In the genomic region with DNA sequence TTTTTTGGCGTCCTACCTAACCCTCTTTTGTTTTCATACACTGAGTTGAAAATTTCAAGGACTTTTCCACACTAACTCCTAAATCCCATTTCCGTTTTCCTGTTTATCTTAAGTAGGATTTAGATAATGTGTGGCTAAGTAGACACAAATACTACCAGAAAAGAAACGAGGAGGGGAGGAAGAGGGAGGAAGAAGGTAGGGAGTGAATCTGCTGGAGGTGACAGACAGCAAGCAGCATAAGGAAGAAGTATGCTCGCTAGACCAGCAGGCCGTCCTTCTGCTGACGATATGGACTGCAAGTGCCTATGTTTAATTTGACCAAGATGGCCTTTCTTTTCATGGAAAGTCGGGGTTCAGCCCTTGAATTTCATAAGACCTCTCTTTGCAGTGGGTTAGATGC, we compare ENCODE assay signal across 16 cellular contexts.
DNase-seq lines count a peak whose midpoint lies in the region; TF ChIP-seq lines count a peak whose summit lies in the region.
"Had no signal": no experiment of that assay in that cellular context is flagged by ENCODE, and none has a peak within 500 bp of the region (broad histone marks: within the 10 kb centered on the region; RNA-seq: fewer than 3 reads in every experiment).

No MANE protein-coding gene starts in this region.

- peak overlapping the region; percentile 20 for H2AFZ ChIP-seq in mammary epithelial cell (ENCODE audit: low read depth, low read length)

- no peak overlapping the region for H3K4me3 ChIP-seq in mammary epithelial cell (replicated peaks in 1 of 3; ENCODE audit: insufficient read depth in 1 of 3, low read depth in 2 of 3, low read length in 3 of 3)
- H3K4me3 ChIP-seq in breast epithelium = no peak overlapping the region
- H3K4me3 ChIP-seq in mesodermal cell (ENCODE audit: extremely low read depth, insufficient read depth, low read length, poor library complexity, severe bottlenecking) = no peak overlapping the region
- H3K4me3 ChIP-seq: GM12878 had no signal

- no peak for TF ChIP-seq POLR2A in breast epithelium (IDR thresholded peaks at IDR 0.05)

- BruUV-seq in mammary epithelial cell (replicated peaks; lab: Mats Ljungman, UMichigan) (no TSS peak), Calu3 (replicated peaks; lab: Mats Ljungman, UMichigan) (no TSS peak)

- H3K9me3 ChIP-seq in mammary epithelial cell (replicated peaks; ENCODE audit: insufficient read depth, low read length) (no peaks in the 10 kb centered on the region), breast epithelium (no peaks in the 10 kb centered on the region), mesodermal cell (ENCODE audit: control insufficient read depth, low read length) (no peaks in the 10 kb centered on the region)
- H3K9me3 ChIP-seq: Caco-2 had no signal

- no peaks in the 10 kb centered on the region for H3K79me2 ChIP-seq in mammary epithelial cell (ENCODE audit: insufficient read depth, low read length)

- H3K36me3 ChIP-seq in mammary epithelial cell (ENCODE audit: insufficient read depth, low read length) = no peaks in the 10 kb centered on the region
- H3K36me3 ChIP-seq in breast epithelium = no peaks in the 10 kb centered on the region
- no peaks in the 10 kb centered on the region for H3K36me3 ChIP-seq in mesodermal cell (ENCODE audit: control insufficient read depth, insufficient read depth, low read length)

- dilution Hi-C loops in mammary epithelial cell (cut with HindIII; ENCODE audit: low sequenced_read_pairs) = no loop called here

- H3K36me3 Mint-ChIP-seq in glutamatergic neuron (ENCODE audit: unreplicated experiment) = no peaks in the 10 kb centered on the region
- H3K36me3 Mint-ChIP-seq in Calu3 (ENCODE audit: insufficient read depth, unreplicated experiment) = no peaks in the 10 kb centered on the region
- H3K36me3 Mint-ChIP-seq: CD14-positive monocyte had no signal

- peaks cover 4% of the 10 kb centered on the region for H3K9me3 Mint-ChIP-seq in glutamatergic neuron (ENCODE audit: unreplicated experiment)
- no peaks in the 10 kb centered on the region for H3K9me3 Mint-ChIP-seq in Calu3 (ENCODE audit: low read depth, unreplicated experiment)
- H3K9me3 Mint-ChIP-seq: CD8-positive, alpha-beta memory T cell; H9 had no signal

- H3K27ac ChIP-seq in mammary epithelial cell (ENCODE audit: insufficient read depth, low read depth, low read length) = no peak overlapping the region
- H3K27ac ChIP-seq in breast epithelium = no peak overlapping the region
- peak overlapping the region; percentile 10 for H3K27ac ChIP-seq in mesodermal cell (ENCODE audit: low read depth, low read length, severe bottlenecking)
- H3K27ac ChIP-seq: 22Rv1 had no signal

- H4K20me1 ChIP-seq in mammary epithelial cell (ENCODE audit: insufficient read depth, low read length) = no peaks in the 10 kb centered on the region

- intact Hi-C loops in mammary epithelial cell (cut with micrococcal nuclease) = no loop called here
- intact Hi-C loops in breast epithelium (cut with DNase I; ENCODE audit: low total_unique reads) = no loop called here
- intact Hi-C loops in Calu3 (cut with micrococcal nuclease; ENCODE audit: unreplicated experiment) = no loop called here

- H3K4me2 ChIP-seq in mammary epithelial cell (ENCODE audit: insufficient read depth, low read depth, low read length) = no peak overlapping the region

- H3K27me3 Mint-ChIP-seq in glutamatergic neuron (ENCODE audit: unreplicated experiment) (peaks cover 3% of the 10 kb centered on the region), Calu3 (ENCODE audit: unreplicated experiment) (no peaks in the 10 kb centered on the region)

- CTCF ChIA-PET in mammary epithelial cell (lab: Charles Lee; ENCODE audit: low non-redundant PET) (no interaction called here), Calu3 (lab: Charles Lee) (interaction anchor here (0.6 kb wide), 1 partner anchor 475 kb away, joined by 10 read pairs; no protein-coding TSS in a partner anchor)

- H3K27me3 ChIP-seq in mammary epithelial cell (ENCODE audit: insufficient read depth, low read length) = peaks cover 5% of the 10 kb centered on the region
- no peaks in the 10 kb centered on the region for H3K27me3 ChIP-seq in breast epithelium

- peaks cover 24% of the 10 kb centered on the region for H3K4me1 Mint-ChIP-seq in glutamatergic neuron (ENCODE audit: low read depth, unreplicated experiment)
- no peaks in the 10 kb centered on the region for H3K4me1 Mint-ChIP-seq in Calu3 (ENCODE audit: low read depth, unreplicated experiment)

- no peak overlapping the region for H3K9ac ChIP-seq in mammary epithelial cell (ENCODE audit: insufficient read depth, low read length)

- DNase-seq in mammary epithelial cell (no peak), breast epithelium (ENCODE audit: low spot score in 2 of 2) (no peak), glutamatergic neuron (no peak), medulla oblongata (ENCODE audit: extremely low spot score) (no peak), Calu3 (no peak)
- DNase-seq in stimulated activated CD8-positive, alpha-beta memory T cell treated with anti-CD3 and anti-CD28 coated beads, Interleukin-4, amount 100 ng/mL, for 48 hours = no peak
- DNase-seq in activated CD4-positive, CD25-positive, alpha-beta regulatory T cell (lab: John Stamatoyannopoulos, UW) = no peak
- DNase-seq: Caco-2; CD8-positive, alpha-beta memory T cell; DMS 273 treated with DMSO at 0.1 percent for 48 hours; GOT3; H9 had no signal

- 75% methylated on average over 6 of the region's 7 CpGs for WGBS in mammary epithelial cell (ENCODE audit: low coverage, missing lambda C conversion rate)
- WGBS in mesodermal cell (ENCODE audit: insufficient coverage in 2 of 2), 2 experiments = 38 to 56% methylated on average over 4 of the region's 7 CpGs

- in situ Hi-C loops in mammary epithelial cell (cut with MboI; ENCODE audit: low sequenced_read_pairs in 2 of 2) = no loop called here

- no peak for TF ChIP-seq CTCF in mammary epithelial cell (conservative IDR thresholded peaks at IDR 0.05 in 1 of 2, IDR thresholded peaks at IDR 0.05 in 1 of 2; ENCODE audit: extremely low read depth in 1 of 2, insufficient read depth in 1 of 2, low read depth in 1 of 2, low read length in 2 of 2)
- TF ChIP-seq CTCF in breast epithelium (IDR thresholded peaks at IDR 0.05) = no peak
- TF ChIP-seq CTCF in glutamatergic neuron (IDR thresholded peaks at IDR 0.05; ENCODE audit: partially characterized antibody, unreplicated experiment) = no peak
- no peak for TF ChIP-seq CTCF in Calu3 (IDR thresholded peaks at IDR 0.05; ENCODE audit: unreplicated experiment)

- peak overlapping the region; percentile 46 for H3K4me3 Mint-ChIP-seq in glutamatergic neuron (ENCODE audit: unreplicated experiment)
- no peak overlapping the region for H3K4me3 Mint-ChIP-seq in Calu3 (ENCODE audit: low read depth, unreplicated experiment)
- H3K4me3 Mint-ChIP-seq: CD14-positive monocyte; CD8-positive, alpha-beta memory T cell; H9 had no signal

- H3K4me1 ChIP-seq in mammary epithelial cell (ENCODE audit: insufficient read depth, low read length) (no peaks in the 10 kb centered on the region), breast epithelium (no peaks in the 10 kb centered on the region), mesodermal cell (ENCODE audit: control insufficient read depth, insufficient read depth, low read length, poor library complexity, severe bottlenecking) (peaks cover 8% of the 10 kb centered on the region)

- H3K27ac Mint-ChIP-seq in glutamatergic neuron (ENCODE audit: unreplicated experiment) = peak overlapping the region; percentile 84
- H3K27ac Mint-ChIP-seq in Calu3 (ENCODE audit: unreplicated experiment) = no peak overlapping the region
- H3K27ac Mint-ChIP-seq: CD14-positive monocyte, H9 had no signal
